Comparison of ENCODE assay signal across 21 cellular contexts in the genomic region with DNA sequence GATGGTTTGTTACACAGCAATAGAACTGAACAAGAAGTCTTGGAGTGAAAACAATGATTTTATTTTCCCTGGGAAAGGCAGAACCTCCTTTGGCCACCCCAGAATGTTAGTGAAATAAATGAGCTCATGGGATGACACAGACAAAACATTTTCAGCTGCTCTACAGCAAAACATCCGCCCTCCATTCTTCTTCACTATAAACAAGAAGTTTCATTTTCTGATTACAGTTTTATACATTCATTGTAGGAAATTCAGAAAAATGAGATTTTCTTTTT. TPM values are rescaled to one million over a fixed set of nuclear protein-coding genes. Genes with fewer than 3 reads are reported as not detected.
DNase-seq lines count a peak whose midpoint lies in the region; ATAC-seq and TF ChIP-seq lines count a peak whose summit lies in the region.
"Had no signal": no experiment of that assay in that cellular context is flagged by ENCODE, and none has a peak within 500 bp of the region (broad histone marks: within the 10 kb centered on the region; RNA-seq: fewer than 3 reads in every experiment).

No MANE protein-coding gene starts in this region.

- WGBS in esophagus muscularis mucosa, result 78% methylated on average over 1 of the region's 1 CpG
- 87 to 88% methylated on average over 1 of the region's 1 CpG for WGBS in thyroid gland, 2 donors

- TF ChIP-seq CTCF in ascending aorta (IDR thresholded peaks at IDR 0.05) (no peak), esophagus muscularis mucosa (IDR thresholded peaks at IDR 0.05) (no peak), osteoblast (IDR thresholded peaks at IDR 0.05; ENCODE audit: extremely low read depth, low read depth, low read length) (no peak), thyroid gland (IDR thresholded peaks at IDR 0.05) (no peak)

- no peaks in the 10 kb centered on the region for H4K20me1 ChIP-seq in osteoblast (ENCODE audit: insufficient read depth, low read length)

- no peak overlapping the region for H3K4me2 ChIP-seq in osteoblast (ENCODE audit: insufficient read depth, low read length)
- H3K4me2 ChIP-seq: BLaER1 had no signal

- no peak for TF ChIP-seq POLR2A in esophagus muscularis mucosa (IDR thresholded peaks at IDR 0.05; ENCODE audit: low read depth)
- TF ChIP-seq POLR2A in thyroid gland (IDR thresholded peaks at IDR 0.05), result no peak

- H3K4me1 ChIP-seq in ascending aorta (peaks cover 0 to 8% of the 10 kb centered on the region in 2 donors), esophagus muscularis mucosa (peaks cover 5 to 21% (median 20%) of the 10 kb centered on the region in 4 donors), osteoblast (ENCODE audit: insufficient read depth, low read length) (peaks cover 9% of the 10 kb centered on the region), thyroid gland (peaks cover 0 to 4% of the 10 kb centered on the region in 2 donors)
- H3K4me1 ChIP-seq: prostate gland had no signal

- ATAC-seq in GM19023 (IDR thresholded peaks at IDR 0.05; ENCODE audit: unreplicated experiment), result no peak
- ATAC-seq: left lobe of liver, T-cell had no signal

- no peak overlapping the region for H2AFZ ChIP-seq in osteoblast (ENCODE audit: low read length)

- H3K27me3 ChIP-seq in ascending aorta, result no peaks in the 10 kb centered on the region
- peaks cover 4 to 72% (median 20%) of the 10 kb centered on the region in 4 donors for H3K27me3 ChIP-seq in esophagus muscularis mucosa
- peaks cover 34% of the 10 kb centered on the region for H3K27me3 ChIP-seq in osteoblast (ENCODE audit: insufficient read depth, low read length)
- H3K27me3 ChIP-seq in thyroid gland, result no peaks in the 10 kb centered on the region

- H3K9me3 ChIP-seq in ascending aorta (no peaks in the 10 kb centered on the region), esophagus muscularis mucosa (no peaks in the 10 kb centered on the region), osteoblast (ENCODE audit: low read depth, low read length) (no peaks in the 10 kb centered on the region), thyroid gland (no peaks in the 10 kb centered on the region)
- H3K9me3 ChIP-seq: BLaER1, MG63, prostate gland, tibial nerve had no signal

- intact Hi-C loops in ascending aorta (cut with DNase I) (no loop called here), esophagus muscularis mucosa (cut with DNase I) (no loop called here), thyroid gland (cut with DNase I) (no loop called here)

- no peak for DNase-seq in ascending aorta (ENCODE audit: low spot score in 2 of 2)
- DNase-seq in esophagus muscularis mucosa (ENCODE audit: extremely low spot score), result no peak
- DNase-seq in osteoblast (ENCODE audit: insufficient read length, low spot score, missing footprints), result peak; percentile 64
- no peak for DNase-seq in activated T-cell treated with anti-CD3 and anti-CD28 coated beads, Interleukin-2, amount 50 U/mL, for 48 hours
- DNase-seq in thyroid gland, result no peak
- DNase-seq: activated CD4-positive, alpha-beta T cell treated with anti-CD3 and anti-CD28 coated beads for 48 hours; amniotic stem cell; KG1; mesendoderm; MG63; NCI-H1105; NCI-H187 treated with DMSO at 0.1 percent for 48 hours; NCI-H2171; stimulated activated naive CD4-positive, alpha-beta T cell; T-cell had no signal

- H3K36me3 ChIP-seq in ascending aorta, result no peaks in the 10 kb centered on the region
- H3K36me3 ChIP-seq in esophagus muscularis mucosa, result no peaks in the 10 kb centered on the region
- no peaks in the 10 kb centered on the region for H3K36me3 ChIP-seq in osteoblast (ENCODE audit: insufficient read depth, low read length)
- no peaks in the 10 kb centered on the region for H3K36me3 ChIP-seq in thyroid gland
- H3K36me3 ChIP-seq: BLaER1, MG63, prostate gland, tibial nerve had no signal

- no peak for TF ChIP-seq EP300 in esophagus muscularis mucosa (IDR thresholded peaks at IDR 0.05)

- H3K79me2 ChIP-seq in osteoblast (ENCODE audit: insufficient read depth, low read length), result no peaks in the 10 kb centered on the region

- H3K4me3 ChIP-seq in ascending aorta (no peak overlapping the region), esophagus muscularis mucosa (no peak overlapping the region), osteoblast (ENCODE audit: insufficient read depth, low read length) (no peak overlapping the region), thyroid gland (replicated peaks in 1 of 3) (no peak overlapping the region)
- H3K4me3 ChIP-seq: BLaER1, MG63, prostate gland, tibial nerve had no signal

- H3K27ac ChIP-seq in ascending aorta (peak overlapping the region; percentile 57 to 67), esophagus muscularis mucosa (replicated peaks in 1 of 4) (peak overlapping the region; percentile 18 to 55 (median 40)), osteoblast (ENCODE audit: low read depth, low read length) (no peak overlapping the region), temporal lobe (ENCODE audit: low read depth, low read length) (peak overlapping the region; percentile 95), thyroid gland (no peak overlapping the region)
- H3K27ac ChIP-seq: BLaER1, prostate gland had no signal

RNA-seq across cellular contexts. Expression of gene EFHD1, which starts 4.3 kb away (rescaled TPM):
- total RNA-seq in ascending aorta (142 TPM), esophagus muscularis mucosa (10 to 100 TPM; 13.3 to 23.7 (median 15.3) TPM), osteoblast (2.4 and 3.6 TPM in 2 replicates), temporal lobe (2.7 TPM), thyroid gland (10 to 100 TPM in 3 of 4 donors, 1 to 10 TPM in 1; 6.9 to 17.5 (median 14.8) TPM)

Comparison
In these comparisons a context has a peak if more than half of its experiments do, and no peak if none do; other contexts are left out.
1. H3K27ac ChIP-seq: peak in ascending aorta (2 of 2), esophagus muscularis mucosa (4 of 4) and temporal lobe (single experiment); none in osteoblast (single experiment) and thyroid gland (0 of 3).